In genomic region chr2:639703-640102, GRCh38 we compare ENCODE assay signal across 25 cellular contexts.
"Had no signal": no experiment of that assay in that cellular context is flagged by ENCODE, and none has a peak within 500 bp of the region (broad histone marks: within the 10 kb centered on the region; RNA-seq: fewer than 3 reads in every experiment).

No MANE protein-coding gene starts in this region.

- ATAC-seq: activated CD4-positive, CD25-positive, alpha-beta regulatory T cell treated with anti-CD3 and anti-CD28 coated beads, Interleukin-2, amount 50 U/mL, for 24 hours; activated naive CD8-positive, alpha-beta T cell treated with anti-CD3 and anti-CD28 coated beads, Interleukin-2, amount 50 U/mL, for 24 hours; activated T-cell treated with anti-CD3 and anti-CD28 coated beads, Interleukin-2, amount 50 U/mL, for 72 hours; body of pancreas; esophagus mucosa; T-helper 17 cell had no signal

- H3K9me3 ChIP-seq: adrenal gland, body of pancreas had no signal

- H3K27me3 ChIP-seq: adrenal gland, body of pancreas had no signal

- DNase-seq: activated B cell treated with CpG ODN at 0.5 μM for 24 hours; activated CD4-positive, alpha-beta memory T cell treated with anti-CD3 and anti-CD28 coated beads, Interleukin-2, amount 10 ng/mL, durations not matched to agents 7 days and 5 days; activated CD4-positive, alpha-beta T cell treated with anti-CD3 and anti-CD28 coated beads for 48 hours; activated CD4-positive, alpha-beta T cell treated with anti-CD3 and anti-CD28 coated beads, Interleukin-2, amount 50 U/mL, for 4 hours; activated naive CD4-positive, alpha-beta T cell treated with anti-CD3 and anti-CD28 coated beads for 36 hours; activated naive CD8-positive, alpha-beta T cell treated with anti-CD3 and anti-CD28 coated beads for 36 hours; activated naive CD8-positive, alpha-beta T cell treated with anti-CD3 and anti-CD28 coated beads, Interleukin-2, amount 50 U/mL, for 24 hours; activated T-cell treated with anti-CD3 and anti-CD28 coated beads for 4 hours; activated T-cell treated with anti-CD3 and anti-CD28 coated beads, Interleukin-2, amount 50 U/mL, for 24 hours; activated T-cell treated with anti-CD3 and anti-CD28 coated beads, Interleukin-2, amount 50 U/mL, for 72 hours; amygdala; aorta; body of pancreas; caudate nucleus; dorsolateral prefrontal cortex; effector memory CD4-positive, alpha-beta T cell; endodermal cell; foreskin fibroblast; T-helper 1 cell; T-helper 17 cell; T1000; WERI-Rb-1 had no signal

- H3K27ac ChIP-seq: adrenal gland, body of pancreas, dorsolateral prefrontal cortex, WERI-Rb-1 had no signal

- H3K4me3 ChIP-seq: adrenal gland, body of pancreas, dorsolateral prefrontal cortex had no signal

- H3K36me3 ChIP-seq: adrenal gland, WERI-Rb-1 had no signal
